8 cellular contexts compared by ENCODE assay signal in the genomic region with DNA sequence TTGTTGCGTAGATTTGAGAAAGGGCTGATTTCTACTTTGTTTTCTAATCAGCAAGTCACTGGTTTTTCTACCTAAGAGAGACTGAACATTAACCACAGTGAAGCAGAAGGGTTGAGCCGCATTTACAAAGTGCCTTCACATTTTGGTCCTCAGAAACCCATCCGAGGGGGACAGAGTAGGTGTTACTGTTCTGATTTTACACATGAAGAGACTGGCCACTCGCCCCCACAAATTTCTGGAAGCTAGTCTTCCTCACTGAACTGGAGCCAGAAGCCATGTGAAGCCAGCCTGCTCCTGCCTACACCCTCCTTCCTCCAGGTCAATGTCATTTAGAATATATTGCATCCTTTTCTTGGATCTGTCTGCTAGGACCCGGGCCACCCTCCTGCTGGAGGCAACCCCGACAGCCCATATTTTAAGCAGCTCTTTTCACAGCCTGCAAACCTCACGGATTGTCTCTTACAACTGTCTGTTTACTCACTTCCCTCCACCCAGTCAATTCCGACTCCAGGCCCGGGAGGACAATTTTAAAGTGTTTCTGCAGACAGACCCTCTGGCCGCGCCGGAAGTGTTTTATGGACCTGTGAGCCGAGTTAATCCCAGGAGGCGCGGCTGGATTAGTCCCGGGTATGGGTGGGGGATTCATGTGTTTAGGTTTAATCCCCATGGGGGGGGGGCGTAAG.
DNase-seq lines count a peak whose midpoint lies in the region; ATAC-seq, FAIRE-seq and TF ChIP-seq lines count a peak whose summit lies in the region.

No MANE protein-coding gene starts in this region.

- intact Hi-C loops in CD4-positive, alpha-beta T cell (cut with DNase I, micrococcal nuclease): loop anchor here (5.0 to 10.0 kb wide), 4 partner anchors 74 to 354 kb away; partner anchors contain the start of gene BCOR (in 1 of the 2)
- intact Hi-C loops in K562 (cut with micrococcal nuclease): loop anchor here (5.0 to 10.0 kb wide), 3 partner anchors 156 to 354 kb away; no protein-coding TSS in a partner anchor

- H3K9me1 ChIP-seq in K562 (ENCODE audit: control insufficient read depth, insufficient read depth, low read length): no peaks in the 10 kb centered on the region

- H3K4me3 ChIP-seq in K562: peak overlapping the region; percentile 48

- H3K4me2 ChIP-seq in K562 (ENCODE audit: insufficient read depth, low read length): peak overlapping the region; percentile 82

- 18% methylated on average over 10 of the region's 17 CpGs for WGBS in K562 (ENCODE audit: insufficient coverage, low coverage, missing lambda C conversion rate)

- H2AFZ ChIP-seq in K562 (ENCODE audit: low read depth, low read length): 0 out of 2 replicates have a peak overlapping the region, but pooled peaks have one; percentile 22

- no peak for TF ChIP-seq EP300 in K562 (IDR thresholded peaks at IDR 0.05; ENCODE audit: low read length)

- no peak for TF ChIP-seq POLR2A in K562 (conservative IDR thresholded peaks at IDR 0.05)

- H3K9ac ChIP-seq in K562 (ENCODE audit: insufficient read depth in 1 of 2, low read depth in 2 of 2, low read length in 2 of 2): peak overlapping the region; percentile 94 to 97

- H3K9me3 ChIP-seq in CD4-positive, alpha-beta T cell (ENCODE audit: control insufficient read depth, low read length): no peaks in the 10 kb centered on the region
- H3K9me3 ChIP-seq in K562 (replicated peaks; ENCODE audit: control insufficient read depth, insufficient read depth, low read depth, low read length): no peaks in the 10 kb centered on the region

- H3K27me3 ChIP-seq in CD4-positive, alpha-beta T cell (ENCODE audit: control insufficient read depth, insufficient read depth, low read length): no peaks in the 10 kb centered on the region
- H3K27me3 ChIP-seq in K562 (ENCODE audit: control insufficient read depth in 2 of 2, insufficient read depth in 2 of 2, low read length in 2 of 2): no peaks in the 10 kb centered on the region

- H4K20me1 ChIP-seq in K562 (replicated peaks; ENCODE audit: control insufficient read depth, insufficient read depth, low read length): no peaks in the 10 kb centered on the region

- in situ Hi-C loops in K562 (cut with MboI) (loop anchor here (5.0 kb wide), 2 partner anchors 64 to 96 kb away; no protein-coding TSS in a partner anchor), GM13976 (cut with MboI; ENCODE audit: low sequenced_read_pairs, unreplicated experiment) (loop anchor here (10.0 kb wide), 1 partner anchor 156 kb away; no protein-coding TSS in a partner anchor)

- peaks cover 68% of the 10 kb centered on the region for H3K4me1 Mint-ChIP-seq in CD4-positive, alpha-beta T cell (ENCODE audit: low read depth)
- H3K4me1 Mint-ChIP-seq in natural killer cell treated with Interleukin-12 subunit alpha and Interleukin-12 subunit beta and Interleukin-15 and Interleukin-18, amount 100 ng/mL, for 72 hours (ENCODE audit: low read depth in 2 of 2): peaks cover 32 to 36% of the 10 kb centered on the region in 2 donors

- peak overlapping the region; percentile 96 for H3K27ac ChIP-seq in CD4-positive, alpha-beta T cell (ENCODE audit: low read depth, low read length)
- peak overlapping the region; percentile 99 for H3K27ac ChIP-seq in K562 (ENCODE audit: extremely low read depth, low read depth, low read length)

- H3K36me3 Mint-ChIP-seq in CD4-positive, alpha-beta T cell (ENCODE audit: low read depth): peaks cover 16% of the 10 kb centered on the region
- no peaks in the 10 kb centered on the region for H3K36me3 Mint-ChIP-seq in natural killer cell treated with Interleukin-12 subunit alpha and Interleukin-12 subunit beta and Interleukin-15 and Interleukin-18, amount 100 ng/mL, for 72 hours

- H3K9me3 Mint-ChIP-seq in CD4-positive, alpha-beta T cell: no peaks in the 10 kb centered on the region
- no peaks in the 10 kb centered on the region for H3K9me3 Mint-ChIP-seq in natural killer cell treated with Interleukin-12 subunit alpha and Interleukin-12 subunit beta and Interleukin-15 and Interleukin-18, amount 100 ng/mL, for 72 hours

- FAIRE-seq in K562 (lab: Jason Lieb, UNC): no peak

- POLR2A ChIA-PET in CD4-positive, alpha-beta T cell (lab: Charles Lee): interaction anchor here (0.7 to 11.4 kb wide), 12 partner anchors 12 to 316 kb away, joined by 3 to 236 read pairs (median 7); partner anchors contain the start of gene BCOR
- POLR2A ChIA-PET in K562 (lab: Yijun Ruan, JAX): interaction anchor here (0.6 to 2.5 kb wide), 9 partner anchors 22 to 374 kb away, joined by 3 to 16 read pairs (median 3); partner anchors contain the start of gene BCOR

- no peak for ATAC-seq in CD4-positive, alpha-beta T cell (ENCODE audit: poor library complexity)
- ATAC-seq in K562: no peak
- no peak for ATAC-seq in natural killer cell treated with Interleukin-12 subunit alpha and Interleukin-12 subunit beta and Interleukin-15 and Interleukin-18, amount 100 ng/mL, for 72 hours
- ATAC-seq in GM21723 (IDR thresholded peaks at IDR 0.05; ENCODE audit: unreplicated experiment): no peak
- ATAC-seq in HG03095 (IDR thresholded peaks at IDR 0.05; ENCODE audit: unreplicated experiment): no peak

- H3K27ac Mint-ChIP-seq in CD4-positive, alpha-beta T cell: peak overlapping the region; percentile 100
- H3K27ac Mint-ChIP-seq in natural killer cell treated with Interleukin-12 subunit alpha and Interleukin-12 subunit beta and Interleukin-15 and Interleukin-18, amount 100 ng/mL, for 72 hours: peak overlapping the region; percentile 12 to 44

- peaks cover 87% of the 10 kb centered on the region for H3K79me2 ChIP-seq in K562 (ENCODE audit: control insufficient read depth, insufficient read depth, low read length)

- H3K4me3 Mint-ChIP-seq in CD4-positive, alpha-beta T cell: peak overlapping the region; percentile 90
- peak overlapping the region; percentile 76 for H3K4me3 Mint-ChIP-seq in natural killer cell treated with Interleukin-12 subunit alpha and Interleukin-12 subunit beta and Interleukin-15 and Interleukin-18, amount 100 ng/mL, for 72 hours

- DNase-seq in CD4-positive, alpha-beta T cell: no peak
- peak; percentile 18 for DNase-seq in LoVo (ENCODE audit: low spot score)
- peak in 2 of 4 experiments; percentile 18 to 54 for DNase-seq in K562 (ENCODE audit: extremely low read depth in 1 of 4, low spot score in 3 of 4)
- no peak for DNase-seq in natural killer cell treated with Interleukin-12 subunit alpha and Interleukin-12 subunit beta and Interleukin-15 and Interleukin-18, amount 100 ng/mL, for 72 hours (ENCODE audit: low spot score)
- no peak for DNase-seq in GM13976 (ENCODE audit: low spot score)
- no peak for DNase-seq in hypothalamus (lab: John Stamatoyannopoulos, UW)

- TF ChIP-seq CTCF in CD4-positive, alpha-beta T cell (IDR thresholded peaks at IDR 0.05): no peak
- no peak for TF ChIP-seq CTCF in K562 (IDR thresholded peaks at IDR 0.05 in 2 of 3, conservative IDR thresholded peaks at IDR 0.05 in 1 of 3; ENCODE audit: insufficient read depth in 2 of 3, low read depth in 1 of 3, low read length in 3 of 3)
- TF ChIP-seq CTCF in GM13976 (IDR thresholded peaks at IDR 0.05; ENCODE audit: borderline replicate concordance, control extremely low read depth, extremely low read depth, insufficient read depth, missing control alignments): no peak

- H3K27me3 Mint-ChIP-seq in CD4-positive, alpha-beta T cell: no peaks in the 10 kb centered on the region
- H3K27me3 Mint-ChIP-seq in natural killer cell treated with Interleukin-12 subunit alpha and Interleukin-12 subunit beta and Interleukin-15 and Interleukin-18, amount 100 ng/mL, for 72 hours: peaks cover 0 to 13% of the 10 kb centered on the region in 2 donors

- peaks cover 51 to 81% of the 10 kb centered on the region in 2 experiments for H3K4me1 ChIP-seq in K562 (replicated peaks in 1 of 2; ENCODE audit: control insufficient read depth in 2 of 2, insufficient read depth in 2 of 2, low read length in 2 of 2)

- TF ChIP-seq RAD21 in K562 (CRISPR knock-in tag; conservative IDR thresholded peaks at IDR 0.05 in 1 of 2, IDR thresholded peaks at IDR 0.05 in 1 of 2): no peak

- no TSS peak for BruUV-seq in K562 (replicated peaks; lab: Mats Ljungman, UMichigan)

- CTCF ChIA-PET in CD4-positive, alpha-beta T cell (lab: Charles Lee): no interaction called here
- CTCF ChIA-PET in K562 (lab: Yijun Ruan, JAX; ENCODE audit: low intra/inter-chr PET ratio): no interaction called here

- H3K36me3 ChIP-seq in K562 (ENCODE audit: control insufficient read depth, insufficient read depth, low read length): no peaks in the 10 kb centered on the region

TF ChIP-seq in K562, 482 proteins besides CTCF, POLR2A, EP300 and RAD21 (continues in another document):
- TF ChIP-seq ETS1 (conservative IDR thresholded peaks at IDR 0.05; ENCODE audit: control insufficient read depth, low read depth, low read length) (no peak), SNRNP70 (optimal IDR thresholded peaks at IDR 0.05; ENCODE audit: low read depth, low read length) (no peak), KAT7 (CRISPR knock-in tag; IDR thresholded peaks at IDR 0.05; ENCODE audit: borderline replicate concordance) (no peak), POLR3G (IDR thresholded peaks at IDR 0.05; ENCODE audit: extremely low read depth, insufficient read length, insufficient replicate concordance) (no peak), ZNF12 (CRISPR knock-in tag; IDR thresholded peaks at IDR 0.05) (no peak), EGR1 (conservative IDR thresholded peaks at IDR 0.05) (peak; percentile 27; the same call in 1 of the 2 replicates), CHD4 (IDR thresholded peaks at IDR 0.05; ENCODE audit: insufficient read depth, insufficient replicate concordance, low read depth, low read length, poor library complexity, severe bottlenecking) (no peak), GABPB2 (CRISPR knock-in tag; conservative IDR thresholded peaks at IDR 0.05) (no peak)
